Comparison of ENCODE assay signal across 21 cellular contexts in the genomic region with DNA sequence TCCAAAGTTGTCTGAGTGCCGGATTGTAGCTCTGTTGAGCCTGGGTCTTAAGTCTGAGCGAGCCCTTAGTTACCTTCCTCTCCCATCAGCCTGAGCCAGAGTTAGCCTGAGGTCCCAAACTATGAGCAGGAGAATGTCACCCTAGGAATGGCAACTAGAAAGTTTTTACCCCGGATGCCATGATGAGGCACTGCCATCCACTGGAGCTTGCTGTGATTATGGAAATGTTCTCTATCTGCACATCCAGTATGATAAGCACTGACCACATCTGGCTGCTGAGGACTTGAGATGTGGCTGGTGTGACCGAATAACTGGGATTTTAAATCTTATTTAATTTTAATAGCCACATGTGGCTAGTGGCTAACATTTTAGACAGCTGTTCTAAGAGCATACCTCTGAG.
A peak's percentile ranks its signal among the peaks of the same experiment; 100 is the strongest.
DNase-seq lines count a peak whose midpoint lies in the region; ATAC-seq and TF ChIP-seq lines count a peak whose summit lies in the region.
"Had no signal": no experiment of that assay in that cellular context is flagged by ENCODE, and none has a peak within 500 bp of the region (broad histone marks: within the 10 kb centered on the region; RNA-seq: fewer than 3 reads in every experiment).

No MANE protein-coding gene starts in this region.

- H3K27me3 ChIP-seq in dorsolateral prefrontal cortex = no peaks in the 10 kb centered on the region
- no peaks in the 10 kb centered on the region for H3K27me3 ChIP-seq in sigmoid colon
- H3K27me3 ChIP-seq in left lung = no peaks in the 10 kb centered on the region
- H3K27me3 ChIP-seq: BE2C had no signal

- H3K4me3 ChIP-seq in dorsolateral prefrontal cortex = no peak overlapping the region
- H3K4me3 ChIP-seq in sigmoid colon = no peak overlapping the region
- H3K4me3 ChIP-seq in left lung = no peak overlapping the region
- H3K4me3 ChIP-seq: A549; BLaER1 treated with 17β-estradiol and CSF1 and Interleukin-3, amounts not matched to agents 10 nM and 100 nM; GM23248 had no signal

- intact Hi-C loops in dorsolateral prefrontal cortex (cut with DNase I) (loop anchor here in 1 of 2 donors (2.0 kb wide), 1 partner anchor 64 kb away; no protein-coding TSS in a partner anchor), sigmoid colon (cut with DNase I) (no loop called here), left lung (cut with DNase I) (no loop called here)

- WGBS in sigmoid colon, 2 donors = 89 to 90% methylated on average over 4 of the region's 4 CpGs

- peak; percentile 17 for DNase-seq in M059J (ENCODE audit: low read depth)
- peak in 1 of 10 donors; percentile 65 for DNase-seq in dorsolateral prefrontal cortex
- peak; percentile 28 for DNase-seq in medulla oblongata (ENCODE audit: extremely low spot score)
- DNase-seq in pons (ENCODE audit: low spot score) = peak; percentile 38
- no peak for DNase-seq in sigmoid colon
- DNase-seq in stimulated activated CD4-positive, alpha-beta T cell treated with anti-CD3 and anti-CD28 coated beads, Interleukin-2, amount 100 ng/mL, for 48 hours = no peak
- no peak for DNase-seq in left lung
- DNase-seq: 8988T; ACHN; AML-193; BE2C; CD4-positive, alpha-beta T cell; CD8-positive, alpha-beta memory T cell; DMS53; DMS79 treated with DMSO at 0.1 percent for 48 hours; GF-D8; GM23248; H7; HCEC 1CT had no signal

- TF ChIP-seq POLR2A in sigmoid colon (IDR thresholded peaks at IDR 0.05) = no peak

- peaks cover 0 to 3% (median 0%) of the 10 kb centered on the region in 4 donors for H3K9me3 ChIP-seq in sigmoid colon
- H3K9me3 ChIP-seq in left lung = no peaks in the 10 kb centered on the region
- H3K9me3 ChIP-seq: A549, BE2C had no signal

- no peak for ATAC-seq in left lung
- ATAC-seq: A549 had no signal

- no peak for TF ChIP-seq EP300 in sigmoid colon (IDR thresholded peaks at IDR 0.05)

- peak in 30 of 56 donors; percentile 10 to 70 (median 38) for TF ChIP-seq CTCF in dorsolateral prefrontal cortex (IDR thresholded peaks at IDR 0.05 in 54 of 56, conservative IDR thresholded peaks at IDR 0.05 in 2 of 56; ENCODE audit: low read depth in 1 of 56, partially characterized antibody in 56 of 56)
- no peak for TF ChIP-seq CTCF in sigmoid colon (IDR thresholded peaks at IDR 0.05)
- no peak for TF ChIP-seq CTCF in left lung (IDR thresholded peaks at IDR 0.05)

- H3K4me1 ChIP-seq in sigmoid colon = no peaks in the 10 kb centered on the region
- no peaks in the 10 kb centered on the region for H3K4me1 ChIP-seq in left lung
- H3K4me1 ChIP-seq: A549, BE2C had no signal

- H3K27ac ChIP-seq in dorsolateral prefrontal cortex (no peak overlapping the region), sigmoid colon (no peak overlapping the region), left lung (no peak overlapping the region)
- H3K27ac ChIP-seq: A549; BLaER1 treated with 17β-estradiol and CSF1 and Interleukin-3, amounts not matched to agents 10 nM and 100 nM; GM23248 had no signal

- H3K36me3 ChIP-seq in sigmoid colon (no peaks in the 10 kb centered on the region), left lung (no peaks in the 10 kb centered on the region)
- H3K36me3 ChIP-seq: BE2C; BLaER1 treated with 17β-estradiol and CSF1 and Interleukin-3, amounts not matched to agents 10 nM and 100 nM had no signal

Comparison
In these comparisons a context has a peak if more than half of its experiments do, and no peak if none do; other contexts are left out.
1. DNase-seq: peak in M059J (single experiment), medulla oblongata (single experiment) and pons (single experiment); none in sigmoid colon (single experiment), stimulated activated CD4-positive, alpha-beta T cell treated with anti-CD3 and anti-CD28 coated beads, Interleukin-2, amount 100 ng/mL, for 48 hours (0 of 2) and left lung (0 of 2).
2. CTCF ChIP-seq: peak in dorsolateral prefrontal cortex (30 of 56); none in sigmoid colon (0 of 4) and left lung (0 of 2).